Comparison of ENCODE assay signal across 21 cellular contexts in the genomic region with DNA sequence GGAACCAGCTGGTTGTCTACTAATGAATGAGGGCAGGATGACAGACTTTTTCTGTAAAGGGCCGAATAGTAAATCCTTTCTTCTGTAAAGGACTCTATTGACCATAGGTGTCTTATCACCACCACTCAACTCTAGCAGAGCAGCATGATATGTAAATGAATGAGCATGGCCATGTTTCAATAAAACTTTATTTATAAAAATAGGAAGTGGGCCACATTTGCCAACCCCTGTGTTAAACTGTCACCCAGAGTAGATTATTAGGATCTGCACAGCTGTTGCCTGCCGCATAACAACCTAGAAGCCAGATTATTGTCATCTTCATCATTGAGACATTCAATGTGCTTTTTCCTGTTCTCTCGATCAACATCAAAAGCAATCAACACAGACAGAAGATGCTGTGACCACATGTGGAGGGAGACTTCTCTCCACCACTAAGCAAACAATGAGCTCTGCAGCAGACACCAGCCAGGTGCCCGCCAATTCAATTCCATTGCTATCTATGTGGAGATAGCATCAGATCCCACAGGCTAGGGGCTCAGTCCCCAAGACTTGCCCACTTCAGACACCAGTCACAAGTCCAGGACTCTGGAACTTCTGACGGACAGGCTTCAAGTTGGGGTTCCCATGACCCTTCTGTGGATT. TPM values are rescaled to one million over a fixed set of nuclear protein-coding genes. Genes with fewer than 3 reads are reported as not detected.
A peak's percentile ranks its signal among the peaks of the same experiment; 100 is the strongest.
DNase-seq lines count a peak whose midpoint lies in the region; ATAC-seq and TF ChIP-seq lines count a peak whose summit lies in the region.
"Had no signal": no experiment of that assay in that cellular context is flagged by ENCODE, and none has a peak within 500 bp of the region (broad histone marks: within the 10 kb centered on the region; RNA-seq: fewer than 3 reads in every experiment).

No MANE protein-coding gene starts in this region.

- TF ChIP-seq RAD21 in SK-N-SH (IDR thresholded peaks at IDR 0.05; ENCODE audit: low read length) = no peak

- no peak overlapping the region for H3K4me3 ChIP-seq in SK-N-SH (ENCODE audit: low read depth in 2 of 2, low read length in 1 of 2)
- H3K4me3 ChIP-seq in hepatocyte = no peak overlapping the region
- H3K4me3 ChIP-seq: GM23338, PC-9 had no signal

- peaks cover 9% of the 10 kb centered on the region for H3F3A ChIP-seq in SK-N-SH (replicated peaks; ENCODE audit: insufficient read depth)

- TF ChIP-seq CTCF in SK-N-SH (IDR thresholded peaks at IDR 0.05) = no peak
- no peak for TF ChIP-seq CTCF in hepatocyte (IDR thresholded peaks at IDR 0.05; ENCODE audit: poor library complexity)

- H3K36me3 ChIP-seq in SK-N-SH (replicated peaks in 1 of 2; ENCODE audit: control insufficient read depth in 1 of 2, insufficient read depth in 2 of 2, low read length in 1 of 2) (no peaks in the 10 kb centered on the region), hepatocyte (replicated peaks; ENCODE audit: insufficient read depth, low read depth) (no peaks in the 10 kb centered on the region)

- H3K4me1 ChIP-seq in SK-N-SH (ENCODE audit: control insufficient read depth in 1 of 2, insufficient read depth in 2 of 2, low read depth in 1 of 2, low read length in 1 of 2) (peaks cover 10 to 13% of the 10 kb centered on the region in 2 experiments; a peak in 3 of 4 replicates), hepatocyte (ENCODE audit: insufficient read depth) (no peaks in the 10 kb centered on the region)

- 100% methylated on average over 5 of the region's 5 CpGs for WGBS in SK-N-SH (ENCODE audit: low lambda C conversion rate)
- 84% methylated on average over 5 of the region's 5 CpGs for WGBS in hepatocyte (ENCODE audit: low lambda C conversion rate, missing lambda C conversion rate)

- H3K4me1 Mint-ChIP-seq in IgD-negative memory B cell = peaks cover 4 to 9% (median 4%) of the 10 kb centered on the region in 3 donors
- H3K4me1 Mint-ChIP-seq in T-helper 17 cell = peaks cover 2% of the 10 kb centered on the region
- peaks cover 49 to 66% of the 10 kb centered on the region in 2 donors for H3K4me1 Mint-ChIP-seq in natural killer cell treated with Interleukin-12 subunit alpha and Interleukin-12 subunit beta and Interleukin-15 and Interleukin-18, amount 100 ng/mL, for 72 hours (ENCODE audit: low read depth in 2 of 2)
- H3K4me1 Mint-ChIP-seq: GM23338 had no signal

- no peak overlapping the region for H3K9ac ChIP-seq in SK-N-SH

- POLR2A ChIA-PET in SK-N-SH (lab: Yijun Ruan, JAX) = no interaction called here

- H3K27me3 ChIP-seq in SK-N-SH (ENCODE audit: insufficient read depth) (no peaks in the 10 kb centered on the region), hepatocyte (no peaks in the 10 kb centered on the region)

- TF ChIP-seq EP300 in SK-N-SH (IDR thresholded peaks at IDR 0.05; ENCODE audit: borderline replicate concordance in 1 of 2, low read depth in 1 of 2, low read length in 1 of 2) = no peak

- peaks cover 0 to 2% (median 0%) of the 10 kb centered on the region in 3 donors for H3K9me3 Mint-ChIP-seq in IgD-negative memory B cell
- peaks cover 3% of the 10 kb centered on the region for H3K9me3 Mint-ChIP-seq in natural killer cell treated with Interleukin-12 subunit alpha and Interleukin-12 subunit beta and Interleukin-15 and Interleukin-18, amount 100 ng/mL, for 72 hours

- no peak overlapping the region for H2AFZ ChIP-seq in SK-N-SH (ENCODE audit: low read depth)
- no peak overlapping the region for H2AFZ ChIP-seq in hepatocyte
- H2AFZ ChIP-seq: GM23338, PC-9 had no signal

- ATAC-seq in T-helper 17 cell = no peak
- ATAC-seq in natural killer cell treated with Interleukin-12 subunit alpha and Interleukin-12 subunit beta and Interleukin-15 and Interleukin-18, amount 100 ng/mL, for 72 hours = no peak
- ATAC-seq: GM23338 had no signal

- H3K4me2 ChIP-seq in SK-N-SH (no peak overlapping the region), hepatocyte (no peak overlapping the region)
- H3K4me2 ChIP-seq: GM23338, PC-9 had no signal

- H3K9me3 ChIP-seq in T-helper 17 cell (ENCODE audit: control insufficient read depth, low read length, poor library complexity, severe bottlenecking) = no peaks in the 10 kb centered on the region
- H3K9me3 ChIP-seq in SK-N-SH = no peaks in the 10 kb centered on the region
- no peaks in the 10 kb centered on the region for H3K9me3 ChIP-seq in hepatocyte (ENCODE audit: low read depth)

- H3K9me2 ChIP-seq in SK-N-SH = no peaks in the 10 kb centered on the region
- H3K9me2 ChIP-seq in hepatocyte (replicated peaks; ENCODE audit: insufficient read depth) = no peaks in the 10 kb centered on the region

- CTCF ChIA-PET in SK-N-SH (lab: Yijun Ruan, JAX) = interaction anchor here (0.8 to 2.6 kb wide), 3 partner anchors 11 to 79 kb away, joined by 3 to 7 read pairs (median 4); no protein-coding TSS in a partner anchor

- H3K27me3 Mint-ChIP-seq in IgD-negative memory B cell = no peaks in the 10 kb centered on the region
- H3K27me3 Mint-ChIP-seq in T-helper 17 cell = no peaks in the 10 kb centered on the region
- no peaks in the 10 kb centered on the region for H3K27me3 Mint-ChIP-seq in natural killer cell treated with Interleukin-12 subunit alpha and Interleukin-12 subunit beta and Interleukin-15 and Interleukin-18, amount 100 ng/mL, for 72 hours

- DNase-seq in NCI-H146 treated with DMSO at 0.1 percent for 48 hours (lab: John Stamatoyannopoulos, UW; ENCODE audit: unreplicated experiment) (peak; percentile 10), T-helper 17 cell (no peak), activated T-cell treated with anti-CD3 and anti-CD28 coated beads for 4 hours (no peak), SK-N-SH (no peak), hepatocyte (ENCODE audit: low spot score) (no peak)
- peak; percentile 18 for DNase-seq in natural killer cell treated with Interleukin-12 subunit alpha and Interleukin-12 subunit beta and Interleukin-15 and Interleukin-18, amount 100 ng/mL, for 72 hours (ENCODE audit: low spot score)
- DNase-seq: ACHN; C1 segment of cervical spinal cord; CD8-positive, alpha-beta memory T cell; DMS79; HCEC 1CT; KBM-7; NCI-H1417; NCI-H1930; NCI-H226; NCI-H774; PC-9 had no signal

- H4K20me1 ChIP-seq in SK-N-SH (ENCODE audit: insufficient read depth) (no peaks in the 10 kb centered on the region), hepatocyte (ENCODE audit: insufficient read depth, poor library complexity, severe bottlenecking) (no peaks in the 10 kb centered on the region)

- no peak overlapping the region for H3K27ac ChIP-seq in SK-N-SH (ENCODE audit: low read depth in 2 of 2, low read length in 1 of 2)
- no peak overlapping the region for H3K27ac ChIP-seq in hepatocyte
- H3K27ac ChIP-seq: PC-9, RWPE1 had no signal

- H3K36me3 Mint-ChIP-seq in IgD-negative memory B cell (no peaks in the 10 kb centered on the region), T-helper 17 cell (ENCODE audit: low read depth) (no peaks in the 10 kb centered on the region)
- H3K36me3 Mint-ChIP-seq in natural killer cell treated with Interleukin-12 subunit alpha and Interleukin-12 subunit beta and Interleukin-15 and Interleukin-18, amount 100 ng/mL, for 72 hours = peaks cover 6% of the 10 kb centered on the region
- H3K36me3 Mint-ChIP-seq: CD8-positive, alpha-beta memory T cell had no signal

- H3K4me3 Mint-ChIP-seq in IgD-negative memory B cell (no peak overlapping the region), T-helper 17 cell (no peak overlapping the region)
- H3K4me3 Mint-ChIP-seq in natural killer cell treated with Interleukin-12 subunit alpha and Interleukin-12 subunit beta and Interleukin-15 and Interleukin-18, amount 100 ng/mL, for 72 hours = peak overlapping the region; percentile 20
- H3K4me3 Mint-ChIP-seq: GM23338; T-helper 1 cell treated with Interleukin-12 subunit alpha and Interleukin-12 subunit beta and Interleukin-4 antibody, amounts not matched to agents 30 μg/mL and 1 μg/mL, for 36 hours had no signal

- H3K27ac Mint-ChIP-seq in IgD-negative memory B cell (peak overlapping the region in 2 of 3 donors; percentile 15 to 73), T-helper 17 cell (peak overlapping the region; percentile 14)
- H3K27ac Mint-ChIP-seq in natural killer cell treated with Interleukin-12 subunit alpha and Interleukin-12 subunit beta and Interleukin-15 and Interleukin-18, amount 100 ng/mL, for 72 hours = peak overlapping the region; percentile 54 to 96
- H3K27ac Mint-ChIP-seq: GM23338; T-helper 1 cell treated with Interleukin-12 subunit alpha and Interleukin-12 subunit beta and Interleukin-4 antibody, amounts not matched to agents 30 μg/mL and 1 μg/mL, for 36 hours had no signal

- H3K79me2 ChIP-seq in SK-N-SH (ENCODE audit: insufficient read depth) (no peaks in the 10 kb centered on the region), hepatocyte (no peaks in the 10 kb centered on the region)

RNA-seq across cellular contexts. Expression of a gene that starts 6.8 kb away (rescaled TPM):
- polyA plus RNA-seq in IgD-negative memory B cell (81.8 TPM), SK-N-SH (2012; rRNA removed) (45.1 and 59.8 TPM in 2 replicates), hepatocyte (63.7 and 67.5 TPM in 2 replicates)
- total RNA-seq in T-helper 17 cell (100 to 1,000 TPM; 135 to 197 TPM), hepatocyte (34.0 and 34.4 TPM in 2 replicates)
- 100 to 1,000 TPM; 164 to 185 TPM for total RNA-seq in natural killer cell treated with Interleukin-12 subunit alpha and Interleukin-12 subunit beta and Interleukin-15 and Interleukin-18, amount 100 ng/mL, for 72 hours
- polyA plus RNA-seq in SK-N-SH (2012; cell fraction: cytosol; rRNA removed) = 36.4 and 48.6 TPM in 2 replicates
- 55.1 and 74.5 TPM in 2 replicates for polyA plus RNA-seq in SK-N-SH (2012; cell fraction: nucleus; rRNA removed)

RNA-seq across cellular contexts. Expression of a gene that starts 35.3 kb away (rescaled TPM):
- not detected for polyA plus RNA-seq in IgD-negative memory B cell
- 1 to 10 TPM; 2.7 to 2.9 TPM for total RNA-seq in T-helper 17 cell
- 1 to 10 TPM in 1 of 2 donors, under 1 TPM in 1; 0.53 to 2.3 TPM for total RNA-seq in natural killer cell treated with Interleukin-12 subunit alpha and Interleukin-12 subunit beta and Interleukin-15 and Interleukin-18, amount 100 ng/mL, for 72 hours
- 0.26 and 0.67 TPM in 2 replicates for polyA plus RNA-seq in SK-N-SH (2012; rRNA removed)
- 0.08 TPM in 1 of 2 replicates, not detected in the other for polyA plus RNA-seq in SK-N-SH (2012; cell fraction: cytosol; rRNA removed)
- 5.1 and 5.6 TPM in 2 replicates for polyA plus RNA-seq in SK-N-SH (2012; cell fraction: nucleus; rRNA removed)
- not detected in 2 replicates for total RNA-seq in hepatocyte
- polyA plus RNA-seq in hepatocyte = 0.36 and 0.66 TPM in 2 replicates
- total RNA-seq: CD8-positive, alpha-beta memory T cell; PC-9 had no signal
- polyA plus RNA-seq: CD8-positive, alpha-beta memory T cell; GM23338 had no signal

RNA-seq across cellular contexts. Expression of a gene that starts 53.6 kb away (rescaled TPM):
- polyA plus RNA-seq in IgD-negative memory B cell = not detected
- total RNA-seq in T-helper 17 cell = not detected
- total RNA-seq in natural killer cell treated with Interleukin-12 subunit alpha and Interleukin-12 subunit beta and Interleukin-15 and Interleukin-18, amount 100 ng/mL, for 72 hours = not detected
- not detected in 2 replicates for polyA plus RNA-seq in SK-N-SH (2012; rRNA removed)
- not detected in 2 replicates for polyA plus RNA-seq in SK-N-SH (2012; cell fraction: cytosol; rRNA removed)
- polyA plus RNA-seq in SK-N-SH (2012; cell fraction: nucleus; rRNA removed) = not detected in 2 replicates
- 2.2 and 9.5 TPM in 2 replicates for total RNA-seq in hepatocyte
- 5.6 TPM in 2 replicates for polyA plus RNA-seq in hepatocyte
- total RNA-seq: CD8-positive, alpha-beta memory T cell; GM23338; PC-9 had no signal
- polyA plus RNA-seq: CD8-positive, alpha-beta memory T cell; GM23338 had no signal

Comparison
In these comparisons a context has a peak if more than half of its experiments do, and no peak if none do; other contexts are left out.
1. H3K27ac Mint-ChIP-seq: peak in every context shown above with its lines; median percentile 75 in natural killer cell treated with Interleukin-12 subunit alpha and Interleukin-12 subunit beta and Interleukin-15 and Interleukin-18, amount 100 ng/mL, for 72 hours; 44 in IgD-negative memory B cell; 14 in T-helper 17 cell.
2. DNase-seq: peak in NCI-H146 treated with DMSO at 0.1 percent for 48 hours (single experiment) and natural killer cell treated with Interleukin-12 subunit alpha and Interleukin-12 subunit beta and Interleukin-15 and Interleukin-18, amount 100 ng/mL, for 72 hours (single experiment); none in T-helper 17 cell (0 of 3), activated T-cell treated with anti-CD3 and anti-CD28 coated beads for 4 hours (single experiment), SK-N-SH (single experiment) and hepatocyte (single experiment).